12 cellular contexts compared by ENCODE assay signal in the genomic region with DNA sequence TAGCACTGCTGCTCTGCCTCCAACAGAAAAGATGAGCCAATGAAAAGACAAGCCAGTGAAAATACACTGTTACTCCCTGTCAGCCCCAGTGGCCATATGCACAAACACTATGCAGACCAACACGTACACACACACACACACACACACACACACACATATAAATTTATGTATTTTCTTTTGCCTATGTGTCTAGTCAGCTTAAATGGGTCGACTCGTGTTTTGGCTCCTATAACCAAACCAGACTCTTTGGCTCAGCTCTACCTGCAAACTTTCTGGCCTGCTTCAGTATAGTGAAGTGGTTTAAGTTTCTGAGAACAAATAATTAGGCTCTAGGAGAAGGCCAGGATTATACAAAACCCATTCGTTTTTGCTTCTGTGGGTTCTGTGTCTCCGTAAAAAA. TPM values are rescaled to one million over a fixed set of nuclear protein-coding genes. Genes with fewer than 3 reads are reported as not detected.
"Had no signal": no experiment of that assay in that cellular context is flagged by ENCODE, and none has a peak within 500 bp of the region (broad histone marks: within the 10 kb centered on the region; RNA-seq: fewer than 3 reads in every experiment).

No MANE protein-coding gene starts in this region.

- H3K4me3 Mint-ChIP-seq: HFFc6, IgD-negative memory B cell had no signal

- H3K9me3 Mint-ChIP-seq: HFFc6, IgD-negative memory B cell had no signal

- H3K9me3 ChIP-seq: HAP-1 had no signal

- H2AFZ ChIP-seq: GM23248 had no signal

- H3K4me3 ChIP-seq: GM23248, HAP-1 had no signal

- H3K36me3 ChIP-seq: HAP-1 had no signal

- H3K4me2 ChIP-seq: KMS-11 had no signal

- ATAC-seq: HCT116 had no signal

- DNase-seq: GM23248, GOT3, H7, HFFc6, Karpas-422 had no signal

- H3K4me1 Mint-ChIP-seq: IgD-negative memory B cell had no signal

- H3K36me3 Mint-ChIP-seq: IgD-negative memory B cell had no signal

- H3K4me1 ChIP-seq: HAP-1 had no signal

- H3K9ac ChIP-seq: GM23248, KMS-11 had no signal

- H3K27ac ChIP-seq: GM23248, HL-60, KMS-11 had no signal

- H3K27ac Mint-ChIP-seq: HFFc6, IgD-negative memory B cell had no signal

RNA-seq across cellular contexts. Expression of a gene that starts 30.3 kb away (rescaled TPM):
- total RNA-seq: GM23248, H4, H7, HFFc6, HT1080 had no signal
- polyA plus RNA-seq: GM23248, IgD-negative memory B cell had no signal
